Comparison of ENCODE assay signal across 10 cellular contexts in the genomic region with DNA sequence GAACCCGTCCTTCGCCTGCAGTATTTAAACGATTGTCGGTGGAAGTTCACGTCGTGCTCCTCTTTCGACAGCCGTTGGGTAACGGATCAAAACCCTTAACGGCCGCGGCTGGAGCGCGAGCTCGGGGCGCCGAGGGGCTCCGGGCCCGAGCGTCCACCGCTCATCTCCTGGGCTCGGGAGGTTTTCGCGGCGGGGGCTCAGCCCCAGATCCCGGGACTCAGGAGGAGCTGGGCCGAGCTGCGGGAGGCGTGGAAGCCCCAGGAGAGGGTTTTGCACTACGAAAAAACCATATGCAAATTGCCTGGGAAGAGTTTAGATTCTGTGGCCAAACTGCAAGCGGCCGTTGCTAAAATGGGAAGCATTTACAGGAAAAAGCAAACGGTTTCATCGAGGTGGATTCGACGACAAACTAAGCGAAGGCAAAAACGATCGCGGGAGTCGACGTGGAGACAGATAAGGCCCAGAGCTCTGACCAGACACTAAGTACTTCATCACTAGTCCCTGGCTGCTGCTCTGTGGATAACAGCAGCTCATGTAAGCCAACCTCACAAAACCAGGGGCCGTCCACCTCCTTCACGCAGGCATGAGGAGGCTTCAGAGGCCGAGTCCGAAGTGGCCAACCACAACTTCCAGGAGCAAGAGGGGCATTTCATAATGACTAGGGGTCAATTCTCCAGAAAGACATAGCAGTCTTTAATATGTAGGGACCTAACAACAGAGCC.
DNase-seq lines count a peak whose midpoint lies in the region; ATAC-seq and TF ChIP-seq lines count a peak whose summit lies in the region.
"Had no signal": no experiment of that assay in that cellular context is flagged by ENCODE, and none has a peak within 500 bp of the region (broad histone marks: within the 10 kb centered on the region; RNA-seq: fewer than 3 reads in every experiment).

No MANE protein-coding gene starts in this region.

- intact Hi-C loops in transverse colon (cut with DNase I; ENCODE audit: low total_unique reads) = no loop called here

- DNase-seq in activated T-cell treated with anti-CD3 and anti-CD28 coated beads, Interleukin-2, amount 50 U/mL, for 24 hours = no peak
- DNase-seq in activated T-cell treated with anti-CD3 and anti-CD28 coated beads, Interleukin-2, amount 50 U/mL, for 48 hours = no peak
- DNase-seq in fibroblast of pulmonary artery (ENCODE audit: low read depth) = no peak
- DNase-seq in transverse colon = no peak
- DNase-seq in superior temporal gyrus (ENCODE audit: extremely low spot score) = no peak
- DNase-seq: NCI-H526 treated with DMSO at 0.1 percent for 48 hours; stimulated activated CD4-positive, alpha-beta T cell treated with anti-CD3 and anti-CD28 coated beads, Interleukin-4, amount 100 ng/mL, for 4 hours had no signal

- ATAC-seq in HG03095 (IDR thresholded peaks at IDR 0.05; ENCODE audit: unreplicated experiment) (no peak), GM21390 (IDR thresholded peaks at IDR 0.05; ENCODE audit: unreplicated experiment) (no peak)

- H3K4me1 Mint-ChIP-seq in activated T-cell treated with anti-CD3 and anti-CD28 coated beads, Interleukin-2, amount 50 U/mL, for 24 hours (ENCODE audit: low read depth) = peaks cover 4% of the 10 kb centered on the region

- no peaks in the 10 kb centered on the region for H3K36me3 Mint-ChIP-seq in activated T-cell treated with anti-CD3 and anti-CD28 coated beads, Interleukin-2, amount 50 U/mL, for 24 hours (ENCODE audit: low read depth)

- H3K36me3 ChIP-seq in mucosa of stomach (ENCODE audit: control insufficient read depth, insufficient read depth, low read length) = no peaks in the 10 kb centered on the region
- H3K36me3 ChIP-seq in transverse colon = no peaks in the 10 kb centered on the region

- H3K9ac ChIP-seq in mucosa of stomach (ENCODE audit: low read length) = peak overlapping the region; percentile 47

- H3K9me3 ChIP-seq in mucosa of stomach (ENCODE audit: control insufficient read depth, low read length) (no peaks in the 10 kb centered on the region), transverse colon (no peaks in the 10 kb centered on the region)

- WGBS in transverse colon (ENCODE audit: low coverage in 1 of 2), 2 donors = 27 to 46% methylated on average over 12 to 46 of the region's 46 CpGs

- H3K4me1 ChIP-seq in mucosa of stomach (ENCODE audit: control insufficient read depth, insufficient read depth, low read length) (peaks cover 8% of the 10 kb centered on the region), transverse colon (peaks cover 0 to 10% (median 4%) of the 10 kb centered on the region in 4 donors)

- no peak overlapping the region for H3K27ac ChIP-seq in transverse colon

- in situ Hi-C loops in transverse colon (cut with MboI; ENCODE audit: low pct_ligation_motif_present in 1 of 4, low pct_unique_long_range_greater_than_20kb in 1 of 4, low sequenced_read_pairs in 3 of 4) = no loop called here

- no peak overlapping the region for H3K27ac Mint-ChIP-seq in activated T-cell treated with anti-CD3 and anti-CD28 coated beads, Interleukin-2, amount 50 U/mL, for 24 hours

- peak overlapping the region; percentile 26 for H3K4me3 Mint-ChIP-seq in activated T-cell treated with anti-CD3 and anti-CD28 coated beads, Interleukin-2, amount 50 U/mL, for 24 hours

- H3K27me3 ChIP-seq in mucosa of stomach (ENCODE audit: control insufficient read depth, insufficient read depth, low read length) (peaks cover 22% of the 10 kb centered on the region), transverse colon (peaks cover 35% of the 10 kb centered on the region)

- peaks cover 61% of the 10 kb centered on the region for H3K27me3 Mint-ChIP-seq in activated T-cell treated with anti-CD3 and anti-CD28 coated beads, Interleukin-2, amount 50 U/mL, for 24 hours

- H3K4me3 ChIP-seq in fibroblast of pulmonary artery (replicated peaks; ENCODE audit: low read depth, low read length) (peak overlapping the region; percentile 41), mucosa of stomach (ENCODE audit: low read length) (peak overlapping the region; percentile 56), transverse colon (peak overlapping the region in 3 of 4 donors; percentile 31 to 54 (median 33))

- no peak for TF ChIP-seq EP300 in transverse colon (IDR thresholded peaks at IDR 0.05; ENCODE audit: low read depth)

- no peak for TF ChIP-seq POLR2A in transverse colon (IDR thresholded peaks at IDR 0.05)

- TF ChIP-seq CTCF in fibroblast of pulmonary artery (IDR thresholded peaks at IDR 0.05; ENCODE audit: low read length, missing control alignments) = no peak
- TF ChIP-seq CTCF in transverse colon (IDR thresholded peaks at IDR 0.05) = no peak

- peaks cover 10% of the 10 kb centered on the region for H3K9me3 Mint-ChIP-seq in activated T-cell treated with anti-CD3 and anti-CD28 coated beads, Interleukin-2, amount 50 U/mL, for 24 hours
